In genomic region chr1:157753611-157754010, GRCh38 we compare ENCODE assay signal across 10 cellular contexts. TPM values are rescaled to one million over a fixed set of nuclear protein-coding genes. Genes with fewer than 3 reads are reported as not detected.
"Had no signal": no experiment of that assay in that cellular context is flagged by ENCODE, and none has a peak within 500 bp of the region (broad histone marks: within the 10 kb centered on the region; RNA-seq: fewer than 3 reads in every experiment).

No MANE protein-coding gene starts in this region.

- FAIRE-seq: H54, HTR-8/SVneo, K562 had no signal

- H3K27ac Mint-ChIP-seq: HFFc6 had no signal

- H3K4me3 Mint-ChIP-seq: HFFc6 had no signal

- H3K9me3 ChIP-seq: HAP-1 had no signal

- H3K4me3 ChIP-seq: HAP-1, K562 had no signal

- ATAC-seq: HCT116, K562 had no signal

- H3K4me1 ChIP-seq: HAP-1 had no signal

- H3K36me3 ChIP-seq: HAP-1 had no signal

- DNase-seq: GOT3, HFFc6, IMR-90, KG1 had no signal

RNA-seq across cellular contexts. Expression of gene FCRL2, which starts 23.3 kb away (rescaled TPM):
- total RNA-seq: HFFc6, HT-29, IMR-90, K562 had no signal
- polyA plus RNA-seq: IMR-90, K562 had no signal

RNA-seq across cellular contexts. Expression of gene FCRL3, which starts 53.0 kb away (rescaled TPM):
- total RNA-seq: HFFc6, HT-29, IMR-90, K562 had no signal
- polyA plus RNA-seq: IMR-90, K562 had no signal
